In the genomic region with DNA sequence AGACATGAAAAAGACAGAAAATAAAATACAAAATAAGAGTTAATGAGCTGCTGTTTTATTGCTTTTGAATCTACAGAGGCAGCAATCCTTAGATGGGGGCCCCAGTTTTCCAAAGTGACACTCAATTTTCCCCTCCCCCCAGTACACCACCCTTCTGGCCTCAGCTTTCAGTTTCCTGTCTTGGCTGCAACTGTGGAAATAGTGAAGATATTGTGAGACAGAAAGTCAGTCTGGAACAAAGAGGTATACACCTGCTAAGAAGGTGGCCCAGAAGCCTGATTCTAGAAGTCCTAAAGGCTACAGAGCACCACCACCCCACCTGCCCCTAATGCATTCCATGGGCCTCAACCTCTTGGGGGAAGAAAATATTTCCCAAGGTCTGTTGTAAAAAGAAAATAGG, we compare ENCODE assay signal across 8 cellular contexts. TPM values are rescaled to one million over a fixed set of nuclear protein-coding genes. Genes with fewer than 3 reads are reported as not detected.
DNase-seq lines count a peak whose midpoint lies in the region; ATAC-seq and TF ChIP-seq lines count a peak whose summit lies in the region.

No MANE protein-coding gene starts in this region.

- no peaks in the 10 kb centered on the region for H3K36me3 ChIP-seq in RWPE2 (ENCODE audit: low read depth)
- H3K36me3 ChIP-seq in esophagus (ENCODE audit: control insufficient read depth in 2 of 2, insufficient read depth in 2 of 2, low read length in 1 of 2), result peaks cover 0 to 4% of the 10 kb centered on the region in 2 donors

- H3K4me1 Mint-ChIP-seq in glutamatergic neuron (ENCODE audit: low read depth, unreplicated experiment), result peaks cover 14% of the 10 kb centered on the region

- H3K4me3 Mint-ChIP-seq in glutamatergic neuron (ENCODE audit: unreplicated experiment), result no peak overlapping the region

- H3K4me3 ChIP-seq in RWPE2 (ENCODE audit: severe bottlenecking), result no peak overlapping the region
- H3K4me3 ChIP-seq in esophagus (ENCODE audit: low read depth in 1 of 2, low read length in 2 of 2), result no peak overlapping the region

- no peaks in the 10 kb centered on the region for H3K9me3 Mint-ChIP-seq in glutamatergic neuron (ENCODE audit: unreplicated experiment)

- H3K36me3 Mint-ChIP-seq in glutamatergic neuron (ENCODE audit: unreplicated experiment), result no peaks in the 10 kb centered on the region

- peaks cover 31% of the 10 kb centered on the region for H3K4me1 ChIP-seq in RWPE2 (ENCODE audit: insufficient read depth, poor library complexity, severe bottlenecking)
- H3K4me1 ChIP-seq in esophagus (ENCODE audit: control insufficient read depth in 2 of 2, insufficient read depth in 2 of 2, low read length in 1 of 2), result peaks cover 5 to 8% of the 10 kb centered on the region in 2 donors

- DNase-seq in activated CD4-positive, CD25-positive, alpha-beta regulatory T cell (lab: John Stamatoyannopoulos, UW), result no peak
- DNase-seq in RWPE2 (ENCODE audit: low spot score) (no peak), SKM-1 treated with dmso at 0.1 percent for 144 hours (lab: John Stamatoyannopoulos, UW; ENCODE audit: unreplicated experiment) (no peak), glutamatergic neuron (no peak)
- DNase-seq in stimulated activated naive CD8-positive, alpha-beta T cell treated with anti-CD3 and anti-CD28 coated beads, Interleukin-15, Interleukin-2, amounts not matched to agents 100 U/mL and 50 U/mL, for 24 hours, result no peak

- H3K27me3 Mint-ChIP-seq in glutamatergic neuron (ENCODE audit: unreplicated experiment), result peaks cover 7% of the 10 kb centered on the region

- H3K9me3 ChIP-seq in RWPE2 (ENCODE audit: severe bottlenecking), result no peaks in the 10 kb centered on the region
- H3K9me3 ChIP-seq in esophagus (ENCODE audit: control insufficient read depth in 2 of 2, insufficient read depth in 1 of 2, low read depth in 1 of 2, low read length in 1 of 2), result no peaks in the 10 kb centered on the region

- H3K27me3 ChIP-seq in RWPE2 (ENCODE audit: insufficient read depth, poor library complexity, severe bottlenecking) (no peaks in the 10 kb centered on the region), esophagus (ENCODE audit: control insufficient read depth in 1 of 2, insufficient read depth in 2 of 2, low read length in 2 of 2) (no peaks in the 10 kb centered on the region)

- peak; percentile 33 to 54 for ATAC-seq in activated CD4-positive, CD25-positive, alpha-beta regulatory T cell treated with anti-CD3 and anti-CD28 coated beads, Interleukin-2, amount 50 U/mL, for 24 hours
- no peak for ATAC-seq in RWPE2 (ENCODE audit: low read depth)
- peak; percentile 72 for ATAC-seq in stimulated activated naive CD8-positive, alpha-beta T cell treated with anti-CD3 and anti-CD28 coated beads, Interleukin-15, Interleukin-2, amounts not matched to agents 100 U/mL and 50 U/mL, for 24 hours
- no peak for ATAC-seq in HG03521 (IDR thresholded peaks at IDR 0.05; ENCODE audit: unreplicated experiment)

- peak overlapping the region; percentile 86 for H3K27ac ChIP-seq in RWPE2 (ENCODE audit: poor library complexity, severe bottlenecking)
- H3K27ac ChIP-seq in esophagus (ENCODE audit: low read depth in 2 of 2, low read length in 1 of 2), result peak overlapping the region; percentile 87 to 90

- H3K27ac Mint-ChIP-seq in glutamatergic neuron (ENCODE audit: unreplicated experiment), result no peak overlapping the region

- TF ChIP-seq CTCF in RWPE2 (IDR thresholded peaks at IDR 0.05; ENCODE audit: poor library complexity, severe bottlenecking) (no peak), glutamatergic neuron (IDR thresholded peaks at IDR 0.05; ENCODE audit: partially characterized antibody, unreplicated experiment) (no peak)

RNA-seq across cellular contexts. Expression of gene MTMR11, which starts 1.1 kb away (rescaled TPM):
- 1 to 10 TPM; 5.0 to 7.4 TPM for polyA plus RNA-seq in esophagus
- total RNA-seq in glutamatergic neuron (ENCODE audit: unreplicated experiment), result 2.6 TPM

RNA-seq across cellular contexts. Expression of gene SF3B4, which starts 10.2 kb away (rescaled TPM):
- polyA plus RNA-seq in esophagus, result 10 to 100 TPM; 30.2 to 40.1 TPM
- total RNA-seq in glutamatergic neuron (ENCODE audit: unreplicated experiment), result 47.3 TPM

RNA-seq across cellular contexts. Expression of gene SV2A, which starts 20.1 kb away (rescaled TPM):
- under 1 TPM; 0.49 to 0.67 TPM for polyA plus RNA-seq in esophagus
- total RNA-seq in glutamatergic neuron (ENCODE audit: unreplicated experiment), result 34.9 TPM

RNA-seq across cellular contexts. Expression of gene BOLA1, which starts 38.4 kb away (rescaled TPM):
- polyA plus RNA-seq in esophagus, result 10 to 100 TPM; 20.6 to 31.0 TPM
- 6.4 TPM for total RNA-seq in glutamatergic neuron (ENCODE audit: unreplicated experiment)

Comparison
In these comparisons a context has a peak if more than half of its experiments do, and no peak if none do; other contexts are left out.
1. ATAC-seq: peak in activated CD4-positive, CD25-positive, alpha-beta regulatory T cell treated with anti-CD3 and anti-CD28 coated beads, Interleukin-2, amount 50 U/mL, for 24 hours (2 of 2) and stimulated activated naive CD8-positive, alpha-beta T cell treated with anti-CD3 and anti-CD28 coated beads, Interleukin-15, Interleukin-2, amounts not matched to agents 100 U/mL and 50 U/mL, for 24 hours (single experiment); none in RWPE2 (single experiment) and HG03521 (single experiment).